ENCODE assay signal across 24 cellular contexts in the genomic region with DNA sequence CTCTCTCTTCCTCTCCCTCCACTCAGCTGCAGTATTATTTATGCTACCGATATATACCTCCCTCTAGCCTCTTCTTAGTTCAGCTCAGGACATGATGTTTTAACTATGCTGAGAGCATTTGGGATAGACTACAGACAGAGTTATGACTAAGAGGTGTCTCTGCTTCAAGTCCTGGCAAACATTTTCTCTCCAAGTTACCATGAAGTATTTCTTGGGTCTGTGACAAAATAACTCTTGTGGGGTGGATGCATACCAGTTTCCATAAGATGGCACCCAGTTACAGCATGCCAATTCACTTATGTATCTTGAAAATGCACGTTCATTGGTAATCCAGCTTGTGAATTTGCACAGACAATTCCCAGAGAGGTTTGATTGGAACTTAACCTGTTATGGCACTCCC.
DNase-seq lines count a peak whose midpoint lies in the region; ATAC-seq, FAIRE-seq and TF ChIP-seq lines count a peak whose summit lies in the region.
"Had no signal": no experiment of that assay in that cellular context is flagged by ENCODE, and none has a peak within 500 bp of the region (broad histone marks: within the 10 kb centered on the region; RNA-seq: fewer than 3 reads in every experiment).

No MANE protein-coding gene starts in this region.

- H3K4me2 ChIP-seq in astrocyte (ENCODE audit: low read length): no peak overlapping the region

- H3K27ac Mint-ChIP-seq in HFFc6 (peak overlapping the region; percentile 12; the same call in 1 of the 2 replicates), astrocyte (ENCODE audit: unreplicated experiment) (no peak overlapping the region)
- H3K27ac Mint-ChIP-seq: activated naive CD4-positive, alpha-beta T cell treated with anti-CD3 and anti-CD28 coated beads, Interleukin-2, amount 10 ng/mL, durations not matched to agents 7 days and 5 days; CD14-positive monocyte; natural killer cell had no signal

- H3K79me2 ChIP-seq in astrocyte (ENCODE audit: insufficient read depth, low read length): no peaks in the 10 kb centered on the region

- H3K4me3 Mint-ChIP-seq in HFFc6: no peak overlapping the region
- H3K4me3 Mint-ChIP-seq in astrocyte (ENCODE audit: unreplicated experiment): no peak overlapping the region
- H3K4me3 Mint-ChIP-seq: activated naive CD4-positive, alpha-beta T cell treated with anti-CD3 and anti-CD28 coated beads, Interleukin-2, amount 10 ng/mL, durations not matched to agents 7 days and 5 days; CD14-positive monocyte; natural killer cell had no signal

- H3K9me3 ChIP-seq in astrocyte (ENCODE audit: insufficient read depth, low read depth, low read length): no peaks in the 10 kb centered on the region
- H3K9me3 ChIP-seq: body of pancreas, ovary, right atrium auricular region had no signal

- H3K4me3 ChIP-seq in AG04449 (ENCODE audit: low read depth, low read length) (no peak overlapping the region), astrocyte (ENCODE audit: insufficient read depth, low read depth, low read length) (no peak overlapping the region), fibroblast of mammary gland (ENCODE audit: control insufficient read depth, low read depth, low read length) (no peak overlapping the region)
- H3K4me3 ChIP-seq: body of pancreas, ovary, right atrium auricular region had no signal

- no peak for FAIRE-seq in astrocyte (lab: Jason Lieb, UNC)
- FAIRE-seq: endometrium, RCC 7860 had no signal

- POLR2A ChIA-PET in AG04449 (lab: Yijun Ruan, JAX): interaction anchor here (0.9 kb wide), 1 partner anchor 18 kb away, joined by 3 read pairs; no protein-coding TSS in a partner anchor

- H2AFZ ChIP-seq in astrocyte (ENCODE audit: low read depth, low read length): no peak overlapping the region

- TF ChIP-seq CTCF in AG04449 (IDR thresholded peaks at IDR 0.05; ENCODE audit: insufficient read depth, low read length, missing control alignments) (no peak), HFFc6 (IDR thresholded peaks at IDR 0.05) (no peak), astrocyte (IDR thresholded peaks at IDR 0.05; ENCODE audit: insufficient read depth, low read depth, low read length) (no peak), fibroblast of mammary gland (conservative IDR thresholded peaks at IDR 0.05; ENCODE audit: control insufficient read depth, insufficient read depth, low read depth, low read length) (no peak)

- ATAC-seq in GM18520 (IDR thresholded peaks at IDR 0.05; ENCODE audit: unreplicated experiment): no peak
- no peak for ATAC-seq in HG03135 (IDR thresholded peaks at IDR 0.05; ENCODE audit: unreplicated experiment)
- ATAC-seq: body of pancreas, left colon, natural killer cell had no signal

- H3K27me3 ChIP-seq in astrocyte (ENCODE audit: insufficient read depth, low read length): no peaks in the 10 kb centered on the region
- H3K27me3 ChIP-seq: body of pancreas, ovary, right atrium auricular region had no signal

- H3K36me3 Mint-ChIP-seq in HFFc6 (ENCODE audit: low read depth): peaks cover 10% of the 10 kb centered on the region
- H3K36me3 Mint-ChIP-seq in astrocyte (ENCODE audit: low read depth, unreplicated experiment): no peaks in the 10 kb centered on the region
- H3K36me3 Mint-ChIP-seq: activated naive CD4-positive, alpha-beta T cell treated with anti-CD3 and anti-CD28 coated beads, Interleukin-2, amount 10 ng/mL, durations not matched to agents 7 days and 5 days; CD14-positive monocyte; natural killer cell had no signal

- no peaks in the 10 kb centered on the region for H3K4me1 ChIP-seq in astrocyte (ENCODE audit: insufficient read depth, low read length)
- H3K4me1 ChIP-seq: body of pancreas had no signal

- CTCF ChIA-PET in AG04449 (lab: Yijun Ruan, JAX): no interaction called here

- H3K9me3 Mint-ChIP-seq in HFFc6: peaks cover 8% of the 10 kb centered on the region; the same call in 1 of the 2 replicates
- H3K9me3 Mint-ChIP-seq in astrocyte (ENCODE audit: unreplicated experiment): peaks cover 4% of the 10 kb centered on the region
- H3K9me3 Mint-ChIP-seq: activated naive CD4-positive, alpha-beta T cell treated with anti-CD3 and anti-CD28 coated beads, Interleukin-2, amount 10 ng/mL, durations not matched to agents 7 days and 5 days had no signal

- no peaks in the 10 kb centered on the region for H3K36me3 ChIP-seq in astrocyte (ENCODE audit: insufficient read depth, low read length)
- H3K36me3 ChIP-seq: ovary, right atrium auricular region had no signal

- H3K4me1 Mint-ChIP-seq in HFFc6 (ENCODE audit: low read depth): peaks cover 17% of the 10 kb centered on the region
- no peaks in the 10 kb centered on the region for H3K4me1 Mint-ChIP-seq in astrocyte (ENCODE audit: low read depth, unreplicated experiment)
- H3K4me1 Mint-ChIP-seq: activated naive CD4-positive, alpha-beta T cell treated with anti-CD3 and anti-CD28 coated beads, Interleukin-2, amount 10 ng/mL, durations not matched to agents 7 days and 5 days; CD14-positive monocyte; natural killer cell had no signal

- no peaks in the 10 kb centered on the region for H3K27me3 Mint-ChIP-seq in HFFc6 (ENCODE audit: insufficient read depth)
- no peaks in the 10 kb centered on the region for H3K27me3 Mint-ChIP-seq in astrocyte (ENCODE audit: low read depth, unreplicated experiment)
- H3K27me3 Mint-ChIP-seq: activated naive CD4-positive, alpha-beta T cell treated with anti-CD3 and anti-CD28 coated beads, Interleukin-2, amount 10 ng/mL, durations not matched to agents 7 days and 5 days had no signal

- no peaks in the 10 kb centered on the region for H4K20me1 ChIP-seq in astrocyte (ENCODE audit: insufficient read depth, low read length)

- DNase-seq in AG04449 (ENCODE audit: low read depth, low spot score) (peak; percentile 95), HFFc6 (peak; percentile 87), astrocyte (ENCODE audit: low read depth) (peak; percentile 84), fibroblast of mammary gland (ENCODE audit: low read depth) (peak; percentile 70), NCI-H1694 (lab: John Stamatoyannopoulos, UW) (no peak), LoVo (ENCODE audit: low spot score) (no peak)
- DNase-seq: activated CD4-positive, CD25-positive, alpha-beta regulatory T cell treated with anti-CD3 and anti-CD28 coated beads, Interleukin-2, amount 50 U/mL, for 72 hours; activated CD8-positive, alpha-beta memory T cell treated with anti-CD3 and anti-CD28 coated beads for 24 hours; activated naive CD4-positive, alpha-beta T cell treated with anti-CD3 and anti-CD28 coated beads, Interleukin-2, amount 10 ng/mL, durations not matched to agents 7 days and 5 days; activated T-cell treated with anti-CD3 and anti-CD28 coated beads, Interleukin-2, amount 50 U/mL, for 48 hours; body of pancreas; cortex of kidney; KG1; left colon; natural killer cell; NCI-H2081; ovary; stimulated activated CD4-positive, alpha-beta T cell treated with anti-CD3 and anti-CD28 coated beads, Interleukin-15, amount 100 ng/mL, for 24 hours had no signal

- no peak overlapping the region for H3K27ac ChIP-seq in astrocyte (ENCODE audit: low read depth, low read length)
- H3K27ac ChIP-seq: body of pancreas, ovary, right atrium auricular region had no signal

- no peak overlapping the region for H3K9ac ChIP-seq in astrocyte (ENCODE audit: low read length)

Comparison
In these comparisons a context has a peak if more than half of its experiments do, and no peak if none do; other contexts are left out.
1. DNase-seq: peak in AG04449 (single experiment), HFFc6 (single experiment), astrocyte (single experiment) and fibroblast of mammary gland (single experiment); none in NCI-H1694 (single experiment) and LoVo (single experiment).